ENCODE assay signal across 15 cellular contexts in the genomic region with DNA sequence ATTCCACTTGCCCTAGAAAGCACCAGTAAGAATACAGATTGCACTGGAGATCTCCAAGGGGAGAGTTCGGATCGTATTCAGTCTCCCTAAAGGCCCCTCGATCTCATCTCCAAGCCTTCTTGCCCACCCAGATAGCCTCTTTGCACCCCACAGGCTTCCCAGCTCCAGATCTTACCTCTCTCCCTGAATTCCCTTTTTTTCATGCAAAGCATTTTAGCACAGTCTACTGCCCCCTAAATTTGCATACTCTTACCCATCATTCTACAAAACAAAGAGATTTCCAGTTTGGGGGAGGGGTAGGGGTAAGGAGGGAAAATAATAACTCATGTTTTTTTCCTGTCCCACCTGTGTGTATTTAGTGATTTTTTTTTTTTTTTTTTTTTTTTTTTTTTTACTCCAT.
DNase-seq lines count a peak whose midpoint lies in the region; ATAC-seq and TF ChIP-seq lines count a peak whose summit lies in the region.
"Had no signal": no experiment of that assay in that cellular context is flagged by ENCODE, and none has a peak within 500 bp of the region (broad histone marks: within the 10 kb centered on the region; RNA-seq: fewer than 3 reads in every experiment).

No MANE protein-coding gene starts in this region.

- CTCF ChIA-PET in RWPE1 (lab: Yijun Ruan, JAX), result no interaction called here

- peak overlapping the region; percentile 26 for H3K9ac ChIP-seq in ES-I3 (ENCODE audit: low read depth, low read length)
- peak overlapping the region; percentile 69 for H3K9ac ChIP-seq in HUES48 (ENCODE audit: low read depth, low read length)
- no peak overlapping the region for H3K9ac ChIP-seq in endodermal cell (ENCODE audit: extremely low read depth, low read length, poor library complexity, severe bottlenecking)
- peak overlapping the region; percentile 77 for H3K9ac ChIP-seq in iPS-20b (ENCODE audit: low read depth, low read length)

- H3K4me3 ChIP-seq in HUES48 (ENCODE audit: low read depth, low read length) (peak overlapping the region; percentile 31), endodermal cell (ENCODE audit: low read length) (no peak overlapping the region), iPS-20b (ENCODE audit: low read length) (peak overlapping the region; percentile 56)

- TF ChIP-seq CTCF in endodermal cell (conservative IDR thresholded peaks at IDR 0.05) (no peak), RWPE1 (conservative IDR thresholded peaks at IDR 0.05; ENCODE audit: low read depth) (no peak)

- H3K27ac ChIP-seq in HUES48 (ENCODE audit: low read depth, low read length), result peak overlapping the region; percentile 95
- no peak overlapping the region for H3K27ac ChIP-seq in endodermal cell (ENCODE audit: low read depth, low read length)
- peak overlapping the region; percentile 86 for H3K27ac ChIP-seq in iPS-20b (ENCODE audit: low read length)
- H3K27ac ChIP-seq in RWPE1, result no peak overlapping the region
- H3K27ac ChIP-seq: C4-2B had no signal

- ATAC-seq in GM18867 (IDR thresholded peaks at IDR 0.05; ENCODE audit: unreplicated experiment), result no peak
- no peak for ATAC-seq in naive thymus-derived CD8-positive, alpha-beta T cell
- ATAC-seq: HCT116 had no signal

- H3K27me3 ChIP-seq in HUES48 (ENCODE audit: control insufficient read depth, insufficient read depth, low read length) (no peaks in the 10 kb centered on the region), endodermal cell (ENCODE audit: control insufficient read depth, insufficient read depth, low read length, poor library complexity, severe bottlenecking) (no peaks in the 10 kb centered on the region), iPS-20b (ENCODE audit: insufficient read depth, low read length) (no peaks in the 10 kb centered on the region)

- H3K9me3 ChIP-seq in ES-I3 (ENCODE audit: control insufficient read depth, insufficient read depth, low read length), result no peaks in the 10 kb centered on the region
- no peaks in the 10 kb centered on the region for H3K9me3 ChIP-seq in HUES48 (ENCODE audit: control insufficient read depth, insufficient read depth, low read length)
- no peaks in the 10 kb centered on the region for H3K9me3 ChIP-seq in endodermal cell (ENCODE audit: control insufficient read depth, low read length)
- no peaks in the 10 kb centered on the region for H3K9me3 ChIP-seq in iPS-20b (ENCODE audit: insufficient read depth, low read depth, low read length)

- WGBS in endodermal cell (ENCODE audit: insufficient coverage in 1 of 2, insufficient read length in 1 of 2), 2 experiments, result 59% methylated on average over 3 of the region's 3 CpGs; no CpG with 5 or more reads in 1 of the 2 experiments

- H3K4me1 Mint-ChIP-seq in endodermal cell, result peaks cover 45% of the 10 kb centered on the region
- H3K4me1 Mint-ChIP-seq in naive thymus-derived CD8-positive, alpha-beta T cell, result peaks cover 0 to 2% (median 0%) of the 10 kb centered on the region in 4 donors

- peak overlapping the region; percentile 95 for H3K27ac Mint-ChIP-seq in endodermal cell
- H3K27ac Mint-ChIP-seq in naive thymus-derived CD8-positive, alpha-beta T cell, result peak overlapping the region in 1 of 10 donors; percentile 5

- DNase-seq in endodermal cell (no peak), 8988T (no peak), RWPE1 (ENCODE audit: low spot score) (no peak)
- no peak for DNase-seq in naive thymus-derived CD8-positive, alpha-beta T cell
- DNase-seq: ACHN, AML-193, DMS79, SHP77 treated with DMSO at 0.1 percent for 48 hours, T-helper 1 cell had no signal

- peaks cover 2% of the 10 kb centered on the region for H3K9me3 Mint-ChIP-seq in endodermal cell
- no peaks in the 10 kb centered on the region for H3K9me3 Mint-ChIP-seq in naive thymus-derived CD8-positive, alpha-beta T cell

- H3K36me3 ChIP-seq in ES-I3 (ENCODE audit: insufficient read depth, low read length) (no peaks in the 10 kb centered on the region), HUES48 (ENCODE audit: control insufficient read depth, insufficient read depth, low read length) (peaks cover 14% of the 10 kb centered on the region; the same call in 1 of the 2 replicates), endodermal cell (ENCODE audit: control insufficient read depth, insufficient read depth, low read length) (no peaks in the 10 kb centered on the region), iPS-20b (ENCODE audit: insufficient read depth, low read depth, low read length) (peaks cover 18% of the 10 kb centered on the region; the same call in 1 of the 2 replicates)

- POLR2A ChIA-PET in RWPE1 (lab: Yijun Ruan, JAX; ENCODE audit: low non-redundant PET), result no interaction called here
- POLR2A ChIA-PET in naive thymus-derived CD8-positive, alpha-beta T cell (lab: Charles Lee), result no interaction called here

- H3K36me3 Mint-ChIP-seq in endodermal cell (ENCODE audit: low read depth), result no peaks in the 10 kb centered on the region
- no peaks in the 10 kb centered on the region for H3K36me3 Mint-ChIP-seq in naive thymus-derived CD8-positive, alpha-beta T cell

- no peaks in the 10 kb centered on the region for H3K27me3 Mint-ChIP-seq in endodermal cell (ENCODE audit: insufficient read depth)
- H3K27me3 Mint-ChIP-seq in naive thymus-derived CD8-positive, alpha-beta T cell, result peaks cover 9 to 26% (median 14%) of the 10 kb centered on the region in 5 donors

- no peak overlapping the region for H3K4me3 Mint-ChIP-seq in endodermal cell
- H3K4me3 Mint-ChIP-seq in naive thymus-derived CD8-positive, alpha-beta T cell, result no peak overlapping the region

- peaks cover 53% of the 10 kb centered on the region for H3K4me1 ChIP-seq in ES-I3 (ENCODE audit: insufficient read depth, low read length)
- H3K4me1 ChIP-seq in HUES48 (ENCODE audit: control insufficient read depth, insufficient read depth, low read length), result peaks cover 69% of the 10 kb centered on the region
- no peaks in the 10 kb centered on the region for H3K4me1 ChIP-seq in endodermal cell (ENCODE audit: control insufficient read depth, insufficient read depth, low read length)
- peaks cover 54% of the 10 kb centered on the region for H3K4me1 ChIP-seq in iPS-20b (ENCODE audit: insufficient read depth, low read length)

Comparison
In these comparisons a context has a peak if more than half of its experiments do, and no peak if none do; other contexts are left out.
1. H3K27ac ChIP-seq: peak in HUES48 (single experiment) and iPS-20b (single experiment); none in endodermal cell (single experiment) and RWPE1 (single experiment).